In the genomic region with DNA sequence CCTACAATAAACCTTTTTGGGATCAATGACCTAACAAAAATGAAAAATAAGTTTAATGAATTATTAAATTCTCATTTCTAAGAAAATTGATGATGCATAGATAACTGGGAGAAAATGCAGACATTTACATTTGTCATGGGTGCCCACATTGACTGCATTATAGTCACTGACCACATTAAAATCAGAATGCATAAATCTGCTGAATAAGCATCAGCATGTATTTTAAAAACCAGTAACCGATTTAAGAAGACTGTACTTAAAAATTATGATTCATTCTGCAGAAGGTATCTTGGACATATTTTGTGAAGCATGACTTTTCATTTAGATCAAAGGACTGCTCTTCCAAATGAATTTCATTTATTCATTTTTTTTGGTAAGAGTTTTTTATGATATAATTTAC, we compare ENCODE assay signal across 2 cellular contexts.
TF ChIP-seq lines count a peak whose summit lies in the region.

No MANE protein-coding gene starts in this region.

TF ChIP-seq in HepG2, 621 proteins besides CTCF, POLR2A, EP300 and RAD21:
- TF ChIP-seq JUN (CRISPR knock-in tag; IDR thresholded peaks at IDR 0.05) (no peak), MAFF (IDR thresholded peaks at IDR 0.05; ENCODE audit: low read depth, low read length) (peak; percentile 60), MAFK (conservative IDR thresholded peaks at IDR 0.05 in 1 of 2, IDR thresholded peaks at IDR 0.05 in 1 of 2; ENCODE audit: low read length in 2 of 2) (peak; percentile 17 to 74; a peak in 3 of 4 replicates), ZNF382 (CRISPR knock-in tag; IDR thresholded peaks at IDR 0.05; ENCODE audit: borderline replicate concordance) (no peak), HDAC6 (IDR thresholded peaks at IDR 0.05; ENCODE audit: low read depth, low read length) (no peak), POGZ (CRISPR knock-in tag; IDR thresholded peaks at IDR 0.05) (no peak), ZNF18 (CRISPR knock-in tag; IDR thresholded peaks at IDR 0.05; ENCODE audit: insufficient replicate concordance) (no peak), SOX13 (IDR thresholded peaks at IDR 0.05) (no peak), SOX13 (CRISPR knock-in tag; conservative IDR thresholded peaks at IDR 0.05 in 1 of 2, IDR thresholded peaks at IDR 0.05 in 1 of 2) (no peak), GRHL1 (CRISPR knock-in tag; conservative IDR thresholded peaks at IDR 0.05) (no peak)
- TF ChIP-seq, protein P1, sequence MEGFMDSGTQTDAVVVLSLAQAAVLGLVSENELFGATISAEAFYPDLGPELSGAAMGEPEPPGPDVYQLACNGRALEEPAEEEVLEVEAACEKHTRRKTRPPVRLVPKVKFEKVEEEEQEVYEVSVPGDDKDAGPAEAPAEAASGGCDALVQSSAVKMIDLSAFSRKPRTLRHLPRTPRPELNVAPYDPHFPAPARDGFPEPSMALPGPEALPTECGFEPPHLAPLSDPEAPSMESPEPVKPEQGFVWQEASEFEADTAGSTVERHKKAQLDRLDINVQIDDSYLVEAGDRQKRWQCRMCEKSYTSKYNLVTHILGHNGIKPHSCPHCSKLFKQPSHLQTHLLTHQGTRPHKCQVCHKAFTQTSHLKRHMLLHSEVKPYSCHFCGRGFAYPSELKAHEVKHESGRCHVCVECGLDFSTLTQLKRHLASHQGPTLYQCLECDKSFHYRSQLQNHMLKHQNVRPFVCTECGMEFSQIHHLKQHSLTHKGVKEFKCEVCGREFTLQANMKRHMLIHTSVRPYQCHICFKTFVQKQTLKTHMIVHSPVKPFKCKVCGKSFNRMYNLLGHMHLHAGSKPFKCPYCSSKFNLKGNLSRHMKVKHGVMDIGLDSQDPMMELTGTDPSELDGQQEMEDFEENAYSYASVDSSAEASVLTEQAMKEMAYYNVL (CRISPR knock-in tag; IDR thresholded peaks at IDR 0.05; ENCODE audit: borderline replicate concordance), result no peak

TF ChIP-seq in K562, 482 proteins besides CTCF, POLR2A, EP300 and RAD21:
- no peak for TF ChIP-seq SMAD1 (IDR thresholded peaks at IDR 0.05; ENCODE audit: low read depth, low read length, partially characterized antibody)
- 0 out of 2 replicates have a peak, but pooled peaks have one; percentile 38 for TF ChIP-seq MAFG (tag; conservative IDR thresholded peaks at IDR 0.05)
- TF ChIP-seq MAFF (IDR thresholded peaks at IDR 0.05; ENCODE audit: low read length), result 0 out of 2 replicates have a peak, but pooled peaks have one; percentile 10
- peak; percentile 49; the same call in 1 of the 2 replicates for TF ChIP-seq ZNF316 (IDR thresholded peaks at IDR 0.05)
